ENCODE assay signal across 1 cellular context in genomic region chr22:21612858-21613257, GRCh38.
TF ChIP-seq lines count a peak whose summit lies in the region.

No MANE protein-coding gene starts in this region.

TF ChIP-seq in GM23338, 12 proteins besides CTCF, POLR2A, EP300 and RAD21:
- TF ChIP-seq REST (IDR thresholded peaks at IDR 0.05; ENCODE audit: unreplicated experiment), result no peak
- no peak for TF ChIP-seq POLR2AphosphoS5 (IDR thresholded peaks at IDR 0.05; ENCODE audit: low read depth)
- TF ChIP-seq EZH2phosphoT487 (IDR thresholded peaks at IDR 0.05; ENCODE audit: unreplicated experiment), result no peak
- TF ChIP-seq ZNF462 (CRISPR knock-in tag; IDR thresholded peaks at IDR 0.05), result no peak
- TF ChIP-seq EZH2 (IDR thresholded peaks at IDR 0.05; ENCODE audit: low read depth, unreplicated experiment), result no peak
- TF ChIP-seq ZNF331 (CRISPR knock-in tag; IDR thresholded peaks at IDR 0.05; ENCODE audit: low read depth), result no peak
- no peak for TF ChIP-seq JUNB (IDR thresholded peaks at IDR 0.05; ENCODE audit: unreplicated experiment)
- TF ChIP-seq STAT1 (IDR thresholded peaks at IDR 0.05; ENCODE audit: unreplicated experiment), result no peak
- TF ChIP-seq CREB1 (CRISPR knock-in tag; IDR thresholded peaks at IDR 0.05; ENCODE audit: low read depth), result no peak
- TF ChIP-seq NANOG (IDR thresholded peaks at IDR 0.05; ENCODE audit: borderline replicate concordance), result no peak
- TF ChIP-seq ZNF114 (CRISPR knock-in tag; IDR thresholded peaks at IDR 0.05), result no peak
- TF ChIP-seq ETS1 (IDR thresholded peaks at IDR 0.05), result no peak
